In genomic region chr19:58409010-58409790, GRCh38 we compare ENCODE assay signal across 8 cellular contexts. TPM values are rescaled to one million over a fixed set of nuclear protein-coding genes. Genes with fewer than 3 reads are reported as not detected.
A peak's percentile ranks its signal among the peaks of the same experiment; 100 is the strongest.
DNase-seq lines count a peak whose midpoint lies in the region; ATAC-seq and TF ChIP-seq lines count a peak whose summit lies in the region.

No MANE protein-coding gene starts in this region.

- no peaks in the 10 kb centered on the region for H3K27me3 Mint-ChIP-seq in nephron progenitor cell (ENCODE audit: low read depth, poor library complexity)

- no peaks in the 10 kb centered on the region for H3K36me3 ChIP-seq in KMS-11 (ENCODE audit: insufficient read depth)

- H3K9me3 Mint-ChIP-seq in nephron progenitor cell = peaks cover 25% of the 10 kb centered on the region

- H3K4me1 Mint-ChIP-seq in nephron progenitor cell = peaks cover 35% of the 10 kb centered on the region

- DNase-seq in AML-193 (lab: John Stamatoyannopoulos, UW) = peak; percentile 18 to 40
- DNase-seq in UCSD-AML1 (lab: John Stamatoyannopoulos, UW; ENCODE audit: unreplicated experiment) = peak; percentile 46
- peak; percentile 33 for DNase-seq in nephron progenitor cell
- no peak for DNase-seq in GM13977 (ENCODE audit: low spot score)

- no peak overlapping the region for H3K27ac ChIP-seq in KMS-11

- H2AFZ ChIP-seq in KMS-11 (ENCODE audit: low read depth) = peak overlapping the region; percentile 81

- 0 out of 2 replicates have a peak, but pooled peaks cover 8% of the 10 kb centered on the region for H3K79me2 ChIP-seq in KMS-11 (ENCODE audit: insufficient read depth, low read depth)

- peaks cover 42% of the 10 kb centered on the region for H3K36me3 Mint-ChIP-seq in nephron progenitor cell (ENCODE audit: low read depth)

- peak overlapping the region; percentile 65 for H3K9ac ChIP-seq in KMS-11

- no peaks in the 10 kb centered on the region for H4K20me1 ChIP-seq in KMS-11 (ENCODE audit: insufficient read depth)

- peak overlapping the region; percentile 94 for H3K4me2 ChIP-seq in KMS-11

- H3K4me3 Mint-ChIP-seq in nephron progenitor cell = peak overlapping the region; percentile 87

- TF ChIP-seq CTCF in KMS-11 (conservative IDR thresholded peaks at IDR 0.05; ENCODE audit: low read depth, low read length) (no peak), nephron progenitor cell (IDR thresholded peaks at IDR 0.05) (no peak), GM13977 (IDR thresholded peaks at IDR 0.05; ENCODE audit: extremely low read depth, insufficient read depth, missing control alignments) (no peak)

- peak overlapping the region; percentile 77 for H3K4me3 ChIP-seq in KMS-11 (IDR thresholded peaks at IDR 0.05; ENCODE audit: insufficient read depth, low read depth, low read length)

- in situ Hi-C loops in GM13977 (cut with MboI; ENCODE audit: low pct_unique_long_range_greater_than_20kb, low sequenced_read_pairs, unreplicated experiment) = no loop called here

- ATAC-seq in GM18511 (IDR thresholded peaks at IDR 0.05; ENCODE audit: unreplicated experiment) (peak; percentile 15), esophagus mucosa (peak; percentile 12), HG03521 (IDR thresholded peaks at IDR 0.05; ENCODE audit: unreplicated experiment) (no peak)

- peaks cover 20% of the 10 kb centered on the region for H3K4me1 ChIP-seq in KMS-11 (ENCODE audit: low read depth, poor library complexity, severe bottlenecking)

- H3K27ac Mint-ChIP-seq in nephron progenitor cell = no peak overlapping the region

- no peaks in the 10 kb centered on the region for H3K27me3 ChIP-seq in KMS-11 (ENCODE audit: insufficient read depth, low read depth)

RNA-seq across cellular contexts. Expression of gene ZNF584, which starts 0.8 kb away (rescaled TPM):
- 6.5 TPM for total RNA-seq in esophagus mucosa

RNA-seq across cellular contexts. Expression of gene RNF225, which starts 13.7 kb away (rescaled TPM):
- 14.7 TPM for total RNA-seq in esophagus mucosa

RNA-seq across cellular contexts. Expression of gene RPS5, which starts 22.1 kb away (rescaled TPM):
- total RNA-seq in esophagus mucosa = 1,223 TPM

RNA-seq across cellular contexts. Expression of gene ZNF837, which starts 28.4 kb away (rescaled TPM):
- total RNA-seq in esophagus mucosa = 2.7 TPM

RNA-seq across cellular contexts. Expression of gene ZNF132, which starts 30.8 kb away (rescaled TPM):
- 1.0 TPM for total RNA-seq in esophagus mucosa
